Comparison of ENCODE assay signal across 24 cellular contexts in genomic region chr4:22574424-22574823, GRCh38. TPM values are rescaled to one million over a fixed set of nuclear protein-coding genes. Genes with fewer than 3 reads are reported as not detected.
DNase-seq lines count a peak whose midpoint lies in the region; ATAC-seq and TF ChIP-seq lines count a peak whose summit lies in the region.
"Had no signal": no experiment of that assay in that cellular context is flagged by ENCODE, and none has a peak within 500 bp of the region (broad histone marks: within the 10 kb centered on the region; RNA-seq: fewer than 3 reads in every experiment).

No MANE protein-coding gene starts in this region.

- H3K27me3 Mint-ChIP-seq in endodermal cell (ENCODE audit: insufficient read depth): no peaks in the 10 kb centered on the region
- no peaks in the 10 kb centered on the region for H3K27me3 Mint-ChIP-seq in activated naive CD4-positive, alpha-beta T cell treated with anti-CD3 and anti-CD28 coated beads for 36 hours (ENCODE audit: low read depth)
- H3K27me3 Mint-ChIP-seq: CD4-positive, alpha-beta T cell had no signal

- TF ChIP-seq CTCF in C4-2B (conservative IDR thresholded peaks at IDR 0.05) (0 out of 2 replicates have a peak, but pooled peaks have one; percentile 4), Loucy (conservative IDR thresholded peaks at IDR 0.05; ENCODE audit: low read length) (peak; percentile 14; the same call in 1 of the 2 replicates), endodermal cell (conservative IDR thresholded peaks at IDR 0.05) (peak; percentile 61), GM13977 (IDR thresholded peaks at IDR 0.05; ENCODE audit: extremely low read depth, insufficient read depth, missing control alignments) (no peak)

- H3K4me2 ChIP-seq in Loucy (ENCODE audit: low read depth, low read length, poor library complexity, severe bottlenecking): no peak overlapping the region
- H3K4me2 ChIP-seq: BLaER1 had no signal

- no peaks in the 10 kb centered on the region for H3K36me3 Mint-ChIP-seq in endodermal cell (ENCODE audit: low read depth)
- H3K36me3 Mint-ChIP-seq in activated naive CD4-positive, alpha-beta T cell treated with anti-CD3 and anti-CD28 coated beads for 36 hours (ENCODE audit: low read depth): peaks cover 6% of the 10 kb centered on the region

- H3K9me2 ChIP-seq in Loucy (replicated peaks; ENCODE audit: low read depth, low read length): no peaks in the 10 kb centered on the region

- H3K4me1 ChIP-seq in Loucy (ENCODE audit: insufficient read depth, low read length, poor library complexity, severe bottlenecking) (peaks cover 10% of the 10 kb centered on the region), endodermal cell (ENCODE audit: control insufficient read depth, insufficient read depth, low read length) (no peaks in the 10 kb centered on the region), muscle layer of colon (ENCODE audit: insufficient read depth, low read length) (peaks cover 42% of the 10 kb centered on the region)
- H3K4me1 ChIP-seq: BLaER1 had no signal

- in situ Hi-C loops in GM13977 (cut with MboI; ENCODE audit: low pct_unique_long_range_greater_than_20kb, low sequenced_read_pairs, unreplicated experiment): no loop called here

- intact Hi-C loops in activated naive CD4-positive, alpha-beta T cell treated with anti-CD3 and anti-CD28 coated beads for 36 hours (cut with micrococcal nuclease): loop anchor here (10.0 kb wide), 1 partner anchor 130 kb away; no protein-coding TSS in a partner anchor

- H3K36me3 ChIP-seq in Loucy (ENCODE audit: insufficient read depth, low read length) (no peaks in the 10 kb centered on the region), endodermal cell (ENCODE audit: control insufficient read depth, insufficient read depth, low read length) (no peaks in the 10 kb centered on the region), muscle layer of colon (ENCODE audit: insufficient read depth, low read length) (no peaks in the 10 kb centered on the region)
- H3K36me3 ChIP-seq: BLaER1 had no signal

- CTCF ChIA-PET in activated naive CD4-positive, alpha-beta T cell treated with anti-CD3 and anti-CD28 coated beads for 36 hours (lab: Charles Lee): no interaction called here

- no peak overlapping the region for H3K4me3 ChIP-seq in Loucy (ENCODE audit: low read length, poor library complexity, severe bottlenecking)
- H3K4me3 ChIP-seq in endodermal cell (ENCODE audit: low read length): no peak overlapping the region
- no peak overlapping the region for H3K4me3 ChIP-seq in muscle layer of colon (ENCODE audit: low read depth in 1 of 2, low read length in 2 of 2)
- H3K4me3 ChIP-seq: BLaER1, SK-N-MC had no signal

- H3K27ac ChIP-seq in C4-2B (no peak overlapping the region), endodermal cell (ENCODE audit: low read depth, low read length) (no peak overlapping the region), muscle layer of colon (ENCODE audit: low read depth, low read length) (peak overlapping the region; percentile 43)
- H3K27ac ChIP-seq: BLaER1, SK-N-MC had no signal

- H3K79me2 ChIP-seq in Loucy (ENCODE audit: insufficient read depth, low read length): no peaks in the 10 kb centered on the region

- H3K27ac Mint-ChIP-seq in endodermal cell: no peak overlapping the region
- no peak overlapping the region for H3K27ac Mint-ChIP-seq in activated naive CD4-positive, alpha-beta T cell treated with anti-CD3 and anti-CD28 coated beads for 36 hours
- H3K27ac Mint-ChIP-seq: CD4-positive, alpha-beta T cell had no signal

- no peak overlapping the region for H2AFZ ChIP-seq in Loucy (ENCODE audit: low read length)

- no peaks in the 10 kb centered on the region for H3F3A ChIP-seq in Loucy (ENCODE audit: low read depth)

- H3K4me1 Mint-ChIP-seq in endodermal cell: no peaks in the 10 kb centered on the region
- H3K4me1 Mint-ChIP-seq in activated naive CD4-positive, alpha-beta T cell treated with anti-CD3 and anti-CD28 coated beads for 36 hours (ENCODE audit: low read depth): peaks cover 10% of the 10 kb centered on the region

- H3K9me3 ChIP-seq in Loucy (ENCODE audit: insufficient read depth, low read depth, low read length): no peaks in the 10 kb centered on the region
- H3K9me3 ChIP-seq in endodermal cell (ENCODE audit: control insufficient read depth, low read length): peaks cover 5% of the 10 kb centered on the region
- peaks cover under 1% of the 10 kb centered on the region for H3K9me3 ChIP-seq in muscle layer of colon (ENCODE audit: low read length)

- H3K9ac ChIP-seq in Loucy (ENCODE audit: low read depth, low read length, poor library complexity, severe bottlenecking) (no peak overlapping the region), endodermal cell (ENCODE audit: extremely low read depth, low read length, poor library complexity, severe bottlenecking) (no peak overlapping the region), muscle layer of colon (ENCODE audit: low read length) (no peak overlapping the region)
- H3K9ac ChIP-seq: BLaER1 had no signal

- ATAC-seq in HG02763 (IDR thresholded peaks at IDR 0.05; ENCODE audit: unreplicated experiment): no peak
- ATAC-seq: Panc1 had no signal

- DNase-seq in endodermal cell: no peak
- DNase-seq in 8988T: no peak
- no peak for DNase-seq in activated naive CD4-positive, alpha-beta T cell treated with anti-CD3 and anti-CD28 coated beads for 36 hours
- DNase-seq in GM13977 (ENCODE audit: low spot score): no peak
- DNase-seq: CD4-positive, alpha-beta T cell; GOT3; HCEC 1CT; NCI-H1092; NCI-H1417 treated with DMSO at 0.1 percent for 48 hours; NCI-H1694 treated with DMSO at 0.1 percent for 48 hours; NCI-H2081 treated with DMSO at 0.1 percent for 48 hours; NCI-H2171; NCI-H226; NCI-H510A; NCI-H69; SHP77 treated with DMSO at 0.1 percent for 48 hours had no signal

- H3K27me3 ChIP-seq in Loucy (ENCODE audit: insufficient read depth, low read length, poor library complexity, severe bottlenecking) (no peaks in the 10 kb centered on the region), endodermal cell (ENCODE audit: control insufficient read depth, insufficient read depth, low read length, poor library complexity, severe bottlenecking) (no peaks in the 10 kb centered on the region), muscle layer of colon (ENCODE audit: control insufficient read depth in 1 of 2, insufficient read depth in 2 of 2, low read length in 2 of 2) (no peaks in the 10 kb centered on the region)
- H3K27me3 ChIP-seq: BLaER1 had no signal

- H4K20me1 ChIP-seq in Loucy (ENCODE audit: insufficient read depth, low read length, poor library complexity, severe bottlenecking): no peaks in the 10 kb centered on the region
- H4K20me1 ChIP-seq: BLaER1 had no signal

- 82 to 86% methylated on average over 3 of the region's 3 CpGs for WGBS in endodermal cell (ENCODE audit: insufficient coverage in 1 of 2, insufficient read length in 1 of 2), 2 experiments

- H3K9me3 Mint-ChIP-seq in endodermal cell: peaks cover 9% of the 10 kb centered on the region
- H3K9me3 Mint-ChIP-seq in activated naive CD4-positive, alpha-beta T cell treated with anti-CD3 and anti-CD28 coated beads for 36 hours: peaks cover 15% of the 10 kb centered on the region

- no peak overlapping the region for H3K4me3 Mint-ChIP-seq in endodermal cell
- H3K4me3 Mint-ChIP-seq in activated naive CD4-positive, alpha-beta T cell treated with anti-CD3 and anti-CD28 coated beads for 36 hours: no peak overlapping the region
- H3K4me3 Mint-ChIP-seq: CD4-positive, alpha-beta T cell had no signal

RNA-seq across cellular contexts. Expression of gene ADGRA3, which starts 58.6 kb away (rescaled TPM):
- total RNA-seq in endodermal cell: 10 to 100 TPM; 51.8 to 54.9 TPM
- polyA plus RNA-seq in endodermal cell (2013, experiment 1 of 2): 69.8 TPM
- 66.8 TPM for polyA plus RNA-seq in endodermal cell (2013, experiment 2 of 2)
- total RNA-seq in activated naive CD4-positive, alpha-beta T cell treated with anti-CD3 and anti-CD28 coated beads for 36 hours: 10 to 100 TPM in 1 of 2 experiments, 1 to 10 TPM in 1; 9.9 to 11.0 TPM
- total RNA-seq: OCI-LY7 had no signal

Comparison
In these comparisons a context has a peak if more than half of its experiments do, and no peak if none do; other contexts are left out.
1. RNA of gene ADGRA3, which starts 58.6 kb away (total RNA-seq): 51.8 to 54.9 TPM in endodermal cell; 9.9 to 11.0 TPM in activated naive CD4-positive, alpha-beta T cell treated with anti-CD3 and anti-CD28 coated beads for 36 hours; every median in the first group is over 4 times any median in the second.